ENCODE assay signal across 19 cellular contexts in the genomic region with DNA sequence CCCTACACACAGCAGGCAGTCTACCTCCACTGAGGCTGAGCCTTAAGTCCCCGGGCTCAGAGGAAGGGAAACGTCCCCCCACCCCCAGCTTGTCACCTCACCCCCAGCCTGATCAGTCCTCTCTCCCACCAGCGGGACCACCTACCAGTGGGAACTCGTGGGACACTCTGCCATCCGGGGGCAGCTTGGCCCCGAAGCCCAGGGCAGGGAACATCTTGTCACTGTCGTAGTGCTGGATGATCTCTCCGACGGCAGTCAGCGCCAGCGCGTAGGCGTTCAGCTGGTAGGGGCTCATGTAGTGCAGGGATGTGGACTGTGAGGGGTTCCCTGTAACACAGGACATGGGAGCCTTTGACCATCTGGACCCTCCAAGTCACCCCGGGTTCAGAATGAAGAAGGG. TPM values are rescaled to one million over a fixed set of nuclear protein-coding genes. Genes with fewer than 3 reads are reported as not detected.
DNase-seq lines count a peak whose midpoint lies in the region; ATAC-seq and TF ChIP-seq lines count a peak whose summit lies in the region.
"Had no signal": no experiment of that assay in that cellular context is flagged by ENCODE, and none has a peak within 500 bp of the region (broad histone marks: within the 10 kb centered on the region; RNA-seq: fewer than 3 reads in every experiment).

No MANE protein-coding gene starts in this region.

- no peaks in the 10 kb centered on the region for H3K4me1 Mint-ChIP-seq in central memory CD8-positive, alpha-beta T cell

- no peak overlapping the region for H3K4me3 ChIP-seq in right cardiac atrium (ENCODE audit: low read length)
- no peak overlapping the region for H3K4me3 ChIP-seq in neuronal stem cell (ENCODE audit: low read length in 2 of 2)
- no peak overlapping the region for H3K4me3 ChIP-seq in mesenchymal stem cell (ENCODE audit: insufficient read depth in 1 of 2, low read depth in 1 of 2, low read length in 2 of 2)
- H3K4me3 ChIP-seq in BE2C (ENCODE audit: low read depth, low read length), result no peak overlapping the region

- intact Hi-C loops in right cardiac atrium (cut with DNase I) (no loop called here), Right ventricle myocardium superior (cut with DNase I) (no loop called here)

- no peaks in the 10 kb centered on the region for H3K9me3 Mint-ChIP-seq in central memory CD8-positive, alpha-beta T cell

- H3K27me3 ChIP-seq in right cardiac atrium (ENCODE audit: control insufficient read depth, insufficient read depth), result no peaks in the 10 kb centered on the region
- peaks cover 0 to 26% (median 0%) of the 10 kb centered on the region in 3 experiments for H3K27me3 ChIP-seq in neuronal stem cell (ENCODE audit: control insufficient read depth in 3 of 3, insufficient read depth in 3 of 3, low read depth in 1 of 3, low read length in 3 of 3)
- peaks cover 14 to 29% of the 10 kb centered on the region in 2 experiments for H3K27me3 ChIP-seq in mesenchymal stem cell (ENCODE audit: control insufficient read depth in 1 of 2, insufficient read depth in 1 of 2, low read length in 2 of 2)
- no peaks in the 10 kb centered on the region for H3K27me3 ChIP-seq in BE2C

- H3K36me3 ChIP-seq in neuronal stem cell (replicated peaks in 1 of 2; ENCODE audit: control insufficient read depth in 2 of 2, insufficient read depth in 2 of 2, low read length in 2 of 2) (no peaks in the 10 kb centered on the region), mesenchymal stem cell (ENCODE audit: control insufficient read depth in 1 of 2, insufficient read depth in 2 of 2, low read depth in 1 of 2, low read length in 2 of 2) (no peaks in the 10 kb centered on the region), BE2C (no peaks in the 10 kb centered on the region)

- no peak overlapping the region for H2BK120ac ChIP-seq in neuronal stem cell (ENCODE audit: low read depth, low read length)
- no peak overlapping the region for H2BK120ac ChIP-seq in mesenchymal stem cell (ENCODE audit: low read depth, low read length)

- H3K18ac ChIP-seq in neuronal stem cell (ENCODE audit: low read length) (no peak overlapping the region), mesenchymal stem cell (ENCODE audit: low read depth in 1 of 2, low read length in 2 of 2) (no peak overlapping the region)

- ATAC-seq in right cardiac atrium (no peak), Right ventricle myocardium superior (ENCODE audit: poor library complexity) (no peak), GM21360 (IDR thresholded peaks at IDR 0.05; ENCODE audit: unreplicated experiment) (no peak)
- ATAC-seq in central memory CD8-positive, alpha-beta T cell (replicated peaks; ENCODE audit: extremely low read depth, poor library complexity, severe bottlenecking), result no peak
- ATAC-seq: CD8-positive, alpha-beta T cell; HepG2 had no signal

- 75% methylated on average over 14 of the region's 14 CpGs for WGBS in right cardiac atrium
- WGBS in neuronal stem cell (ENCODE audit: extremely low coverage in 2 of 2, insufficient read length in 2 of 2, insufficient replicate concordance in 1 of 2), 2 donors, result no CpG with 5 or more reads among the region's 14 CpGs
- WGBS in mesenchymal stem cell, result 91% methylated on average over 14 of the region's 14 CpGs

- H3K4ac ChIP-seq in neuronal stem cell (ENCODE audit: low read length) (no peak overlapping the region), mesenchymal stem cell (ENCODE audit: low read depth in 1 of 2, low read length in 2 of 2) (no peak overlapping the region)

- H3K27ac Mint-ChIP-seq in central memory CD8-positive, alpha-beta T cell (ENCODE audit: low read depth), result peak overlapping the region; percentile 63
- H3K27ac Mint-ChIP-seq: CD8-positive, alpha-beta T cell; HFFc6 had no signal

- H2AFZ ChIP-seq in neuronal stem cell (ENCODE audit: low read length) (no peak overlapping the region), mesenchymal stem cell (ENCODE audit: low read depth, low read length) (no peak overlapping the region)

- no peak overlapping the region for H2BK12ac ChIP-seq in neuronal stem cell (ENCODE audit: low read length)
- H2BK12ac ChIP-seq in mesenchymal stem cell (ENCODE audit: low read length in 2 of 2), result no peak overlapping the region

- peaks cover 6% of the 10 kb centered on the region for H3K36me3 Mint-ChIP-seq in central memory CD8-positive, alpha-beta T cell (ENCODE audit: insufficient read depth)
- H3K36me3 Mint-ChIP-seq: CD8-positive, alpha-beta T cell had no signal

- H3K4me1 ChIP-seq in right cardiac atrium (ENCODE audit: control insufficient read depth, insufficient read depth, low read length) (no peaks in the 10 kb centered on the region), neuronal stem cell (ENCODE audit: control insufficient read depth in 2 of 2, insufficient read depth in 1 of 2, low read depth in 1 of 2, low read length in 2 of 2) (peaks cover 6 to 8% of the 10 kb centered on the region in 2 donors), mesenchymal stem cell (ENCODE audit: control insufficient read depth, insufficient read depth, low read depth, low read length) (no peaks in the 10 kb centered on the region), BE2C (peaks cover 4% of the 10 kb centered on the region; the same call in 1 of the 2 replicates)

- no peaks in the 10 kb centered on the region for H3K79me1 ChIP-seq in neuronal stem cell (ENCODE audit: low read depth, low read length)
- H3K79me1 ChIP-seq in mesenchymal stem cell (replicated peaks; ENCODE audit: low read length, poor library complexity, severe bottlenecking), result no peaks in the 10 kb centered on the region

- H3K14ac ChIP-seq in neuronal stem cell (ENCODE audit: low read length) (no peak overlapping the region), mesenchymal stem cell (ENCODE audit: low read length in 2 of 2) (no peak overlapping the region)

- H2BK15ac ChIP-seq in neuronal stem cell (ENCODE audit: low read length) (no peak overlapping the region), mesenchymal stem cell (ENCODE audit: low read depth, poor library complexity, severe bottlenecking) (no peak overlapping the region)

- H3K9ac ChIP-seq in neuronal stem cell (ENCODE audit: low read depth, low read length, poor library complexity) (peak overlapping the region; percentile 44), mesenchymal stem cell (ENCODE audit: low read length) (no peak overlapping the region)

- DNase-seq in right cardiac atrium, result peak in 2 of 3 donors; percentile 6 to 48
- DNase-seq in Right ventricle myocardium superior, result no peak
- no peak for DNase-seq in central memory CD8-positive, alpha-beta T cell (ENCODE audit: low spot score in 2 of 2)
- no peak for DNase-seq in neuronal stem cell (ENCODE audit: low spot score)
- DNase-seq in mesenchymal stem cell, result no peak
- no peak for DNase-seq in BE2C
- DNase-seq: 8988T; AML-193; CD8-positive, alpha-beta T cell; COR-L47; DMS153; DMS79 treated with DMSO at 0.1 percent for 48 hours; EL; HCEC 1CT; HFFc6 had no signal

- no peaks in the 10 kb centered on the region for H3K27me3 Mint-ChIP-seq in central memory CD8-positive, alpha-beta T cell

- no peak for TF ChIP-seq CTCF in BE2C (IDR thresholded peaks at IDR 0.05; ENCODE audit: low read depth, low read length)

- H4K91ac ChIP-seq in neuronal stem cell (ENCODE audit: low read depth, low read length, poor library complexity) (no peak overlapping the region), mesenchymal stem cell (ENCODE audit: low read length) (no peak overlapping the region)

- H2BK5ac ChIP-seq in neuronal stem cell (ENCODE audit: low read length) (no peak overlapping the region), mesenchymal stem cell (ENCODE audit: low read depth, low read length, poor library complexity, severe bottlenecking) (no peak overlapping the region)

- H3K4me2 ChIP-seq in neuronal stem cell (ENCODE audit: insufficient read depth, low read length, poor library complexity, severe bottlenecking) (no peak overlapping the region), mesenchymal stem cell (ENCODE audit: low read length, poor library complexity, severe bottlenecking) (no peak overlapping the region)

- H3K23ac ChIP-seq in neuronal stem cell (ENCODE audit: low read depth, low read length, poor library complexity) (peak overlapping the region; percentile 23), mesenchymal stem cell (ENCODE audit: low read length in 2 of 2) (no peak overlapping the region)

- no peak overlapping the region for H4K8ac ChIP-seq in neuronal stem cell (ENCODE audit: low read depth, low read length)
- H4K8ac ChIP-seq in mesenchymal stem cell (ENCODE audit: low read length), result no peak overlapping the region

- no peaks in the 10 kb centered on the region for H3K9me3 ChIP-seq in right cardiac atrium (ENCODE audit: control insufficient read depth, low read length)
- H3K9me3 ChIP-seq in neuronal stem cell (replicated peaks in 1 of 2; ENCODE audit: control insufficient read depth in 2 of 2, insufficient read depth in 1 of 2, low read depth in 1 of 2, low read length in 2 of 2), result peaks cover 0 to 3% of the 10 kb centered on the region in 2 donors
- peaks cover 6% of the 10 kb centered on the region for H3K9me3 ChIP-seq in mesenchymal stem cell (ENCODE audit: control insufficient read depth, low read length)
- H3K9me3 ChIP-seq in BE2C, result no peaks in the 10 kb centered on the region

- H3K27ac ChIP-seq in right cardiac atrium (ENCODE audit: low read length), result no peak overlapping the region
- no peak overlapping the region for H3K27ac ChIP-seq in neuronal stem cell (replicated peaks; ENCODE audit: low read length)
- no peak overlapping the region for H3K27ac ChIP-seq in mesenchymal stem cell (ENCODE audit: low read length, poor library complexity, severe bottlenecking)
- H3K27ac ChIP-seq: C4-2B had no signal

- no peak overlapping the region for H3K4me3 Mint-ChIP-seq in central memory CD8-positive, alpha-beta T cell
- H3K4me3 Mint-ChIP-seq: CD8-positive, alpha-beta T cell; HFFc6 had no signal

- H2AK5ac ChIP-seq in neuronal stem cell (ENCODE audit: low read depth, low read length) (peak overlapping the region; percentile 20), mesenchymal stem cell (ENCODE audit: low read length, severe bottlenecking) (no peak overlapping the region)

RNA-seq across cellular contexts. Expression of a gene that starts 48.6 kb away (rescaled TPM):
- total RNA-seq in right cardiac atrium, result under 1 TPM in 2 of 4 donors, not detected in 2; 0.06 TPM
- not detected for polyA plus RNA-seq in right cardiac atrium
- total RNA-seq in Right ventricle myocardium superior, result not detected
- 0.01 TPM for polyA plus RNA-seq in neuronal stem cell (2013, experiment 1 of 2)
- 0.01 TPM for polyA plus RNA-seq in neuronal stem cell (2013, experiment 2 of 2)
- 0.01 TPM for polyA plus RNA-seq in mesenchymal stem cell (2013, experiment 1 of 2)
- 0.01 TPM for polyA plus RNA-seq in mesenchymal stem cell (2013, experiment 2 of 2)
- polyA plus RNA-seq in BE2C (2012; ENCODE audit: insufficient read depth, insufficient read length, low read depth), result 0.17 TPM
- total RNA-seq: H4, HepG2 had no signal
- polyA plus RNA-seq: HepG2 had no signal

Comparison
In these comparisons a context has a peak if more than half of its experiments do, and no peak if none do; other contexts are left out.
1. DNase-seq: peak in right cardiac atrium (2 of 3); none in Right ventricle myocardium superior (single experiment), central memory CD8-positive, alpha-beta T cell (0 of 2), neuronal stem cell (single experiment), mesenchymal stem cell (single experiment) and BE2C (single experiment).